In genomic region chr6:140360651-140361050, GRCh38 we compare ENCODE assay signal across 23 cellular contexts.
DNase-seq lines count a peak whose midpoint lies in the region; ATAC-seq and TF ChIP-seq lines count a peak whose summit lies in the region.
"Had no signal": no experiment of that assay in that cellular context is flagged by ENCODE, and none has a peak within 500 bp of the region (broad histone marks: within the 10 kb centered on the region; RNA-seq: fewer than 3 reads in every experiment).

No MANE protein-coding gene starts in this region.

- WGBS in mammary epithelial cell (ENCODE audit: low coverage, missing lambda C conversion rate): 77% methylated on average over 3 of the region's 3 CpGs

- no TSS peak for BruUV-seq in mammary epithelial cell (replicated peaks; lab: Mats Ljungman, UMichigan)

- CTCF ChIA-PET in mammary epithelial cell (lab: Charles Lee; ENCODE audit: low non-redundant PET): no interaction called here

- H3K36me3 ChIP-seq in fibroblast of lung (ENCODE audit: control insufficient read depth, insufficient read depth, low read length) (no peaks in the 10 kb centered on the region), osteoblast (ENCODE audit: insufficient read depth, low read length) (peaks cover 4% of the 10 kb centered on the region), mammary epithelial cell (ENCODE audit: insufficient read depth, low read length) (no peaks in the 10 kb centered on the region)
- H3K36me3 ChIP-seq: left lung, vagina had no signal

- H3K4me1 ChIP-seq in fibroblast of lung (ENCODE audit: control insufficient read depth, extremely low read depth, insufficient read depth, low read length) (peaks cover 2% of the 10 kb centered on the region), osteoblast (ENCODE audit: insufficient read depth, low read length) (no peaks in the 10 kb centered on the region), mammary epithelial cell (ENCODE audit: insufficient read depth, low read length) (no peaks in the 10 kb centered on the region)
- H3K4me1 ChIP-seq: left lung, vagina had no signal

- dilution Hi-C loops in mammary epithelial cell (cut with HindIII; ENCODE audit: low sequenced_read_pairs): no loop called here

- intact Hi-C loops in mammary epithelial cell (cut with micrococcal nuclease): no loop called here

- H2AFZ ChIP-seq in fibroblast of lung (ENCODE audit: low read length) (peak overlapping the region; percentile 34), osteoblast (ENCODE audit: low read length) (peak overlapping the region; percentile 63), mammary epithelial cell (ENCODE audit: low read depth, low read length) (no peak overlapping the region)

- H3K27me3 ChIP-seq in fibroblast of lung (ENCODE audit: control insufficient read depth, insufficient read depth, low read length): no peaks in the 10 kb centered on the region
- no peaks in the 10 kb centered on the region for H3K27me3 ChIP-seq in osteoblast (ENCODE audit: insufficient read depth, low read length)
- no peaks in the 10 kb centered on the region for H3K27me3 ChIP-seq in mammary epithelial cell (ENCODE audit: insufficient read depth, low read length)
- H3K27me3 ChIP-seq: left lung, vagina had no signal

- ATAC-seq in GM18511 (IDR thresholded peaks at IDR 0.05; ENCODE audit: unreplicated experiment): no peak
- ATAC-seq: activated T-cell treated with anti-CD3 and anti-CD28 coated beads, Interleukin-2, amount 50 U/mL, for 72 hours; left lung; naive thymus-derived CD8-positive, alpha-beta T cell had no signal

- H3K4me3 ChIP-seq in fibroblast of lung (replicated peaks in 1 of 4; ENCODE audit: control extremely low read depth in 1 of 4, insufficient read depth in 1 of 4, low read depth in 3 of 4, low read length in 4 of 4) (no peak overlapping the region), osteoblast (ENCODE audit: insufficient read depth, low read length) (no peak overlapping the region), mammary epithelial cell (replicated peaks in 1 of 3; ENCODE audit: insufficient read depth in 1 of 3, low read depth in 2 of 3, low read length in 3 of 3) (no peak overlapping the region)
- H3K4me3 ChIP-seq: left lung, vagina had no signal

- DNase-seq in DMS 273 (lab: John Stamatoyannopoulos, UW; ENCODE audit: unreplicated experiment): peak; percentile 41
- no peak for DNase-seq in DMS 273 treated with DMSO at 0.1 percent for 48 hours (lab: John Stamatoyannopoulos, UW)
- DNase-seq in NCI-H774 (lab: John Stamatoyannopoulos, UW): peak; percentile 15
- DNase-seq in fibroblast of lung (ENCODE audit: low read depth in 2 of 2): peak; percentile 47 to 62
- DNase-seq in osteoblast (ENCODE audit: insufficient read length, low spot score, missing footprints): no peak
- DNase-seq in iPS-NIHi11 (ENCODE audit: low spot score): no peak
- no peak for DNase-seq in mammary epithelial cell
- DNase-seq: activated CD4-positive, alpha-beta T cell treated with anti-CD3 and anti-CD28 coated beads, Interleukin-2, amount 50 U/mL, for 4 hours; activated naive CD4-positive, alpha-beta T cell; activated T-cell treated with anti-CD3 and anti-CD28 coated beads, Interleukin-2, amount 50 U/mL, for 72 hours; CD4-positive, CD25-positive, alpha-beta regulatory T cell; effector memory CD4-positive, alpha-beta T cell; erythroblast; left lung; midbrain; naive thymus-derived CD8-positive, alpha-beta T cell; NCI-H187 treated with DMSO at 0.1 percent for 48 hours; NCI-H226; NCI-H82 had no signal

- TF ChIP-seq CTCF in fibroblast of lung (conservative IDR thresholded peaks at IDR 0.05 in 1 of 2, IDR thresholded peaks at IDR 0.05 in 1 of 2; ENCODE audit: low read depth in 1 of 2, low read length in 2 of 2): no peak
- TF ChIP-seq CTCF in osteoblast (IDR thresholded peaks at IDR 0.05; ENCODE audit: extremely low read depth, low read depth, low read length): no peak
- no peak for TF ChIP-seq CTCF in mammary epithelial cell (conservative IDR thresholded peaks at IDR 0.05 in 1 of 2, IDR thresholded peaks at IDR 0.05 in 1 of 2; ENCODE audit: extremely low read depth in 1 of 2, insufficient read depth in 1 of 2, low read depth in 1 of 2, low read length in 2 of 2)

- in situ Hi-C loops in mammary epithelial cell (cut with MboI; ENCODE audit: low sequenced_read_pairs in 2 of 2): no loop called here

- H3K9me3 ChIP-seq in fibroblast of lung (ENCODE audit: control insufficient read depth, insufficient read depth, low read depth, low read length) (no peaks in the 10 kb centered on the region), osteoblast (ENCODE audit: low read depth, low read length) (peaks cover 5% of the 10 kb centered on the region), mammary epithelial cell (replicated peaks; ENCODE audit: insufficient read depth, low read length) (peaks cover 10% of the 10 kb centered on the region)
- H3K9me3 ChIP-seq: vagina had no signal

- H3K27ac ChIP-seq in fibroblast of lung (ENCODE audit: insufficient read depth, low read length) (no peak overlapping the region), osteoblast (ENCODE audit: low read depth, low read length) (no peak overlapping the region), mammary epithelial cell (ENCODE audit: insufficient read depth, low read depth, low read length) (no peak overlapping the region)
- H3K27ac ChIP-seq: 22Rv1, left lung, RWPE1, vagina had no signal

- H4K20me1 ChIP-seq in fibroblast of lung (ENCODE audit: control insufficient read depth, extremely low read depth, insufficient read depth, low read length) (no peaks in the 10 kb centered on the region), osteoblast (ENCODE audit: insufficient read depth, low read length) (no peaks in the 10 kb centered on the region), mammary epithelial cell (ENCODE audit: insufficient read depth, low read length) (no peaks in the 10 kb centered on the region)

- H3K9ac ChIP-seq in fibroblast of lung (ENCODE audit: insufficient read depth, low read length) (no peak overlapping the region), mammary epithelial cell (ENCODE audit: insufficient read depth, low read length) (no peak overlapping the region)

- H3K4me2 ChIP-seq in fibroblast of lung (ENCODE audit: extremely low read depth, insufficient read depth, low read length) (no peak overlapping the region), osteoblast (ENCODE audit: insufficient read depth, low read length) (no peak overlapping the region), mammary epithelial cell (ENCODE audit: insufficient read depth, low read depth, low read length) (no peak overlapping the region)

- no peaks in the 10 kb centered on the region for H3K79me2 ChIP-seq in fibroblast of lung (ENCODE audit: control insufficient read depth, insufficient read depth, low read length)
- no peaks in the 10 kb centered on the region for H3K79me2 ChIP-seq in osteoblast (ENCODE audit: insufficient read depth, low read length)
- H3K79me2 ChIP-seq in mammary epithelial cell (ENCODE audit: insufficient read depth, low read length): no peaks in the 10 kb centered on the region

Comparison
In these comparisons a context has a peak if more than half of its experiments do, and no peak if none do; other contexts are left out.
1. DNase-seq: peak in DMS 273 (single experiment), NCI-H774 (single experiment) and fibroblast of lung (2 of 2); none in DMS 273 treated with DMSO at 0.1 percent for 48 hours (single experiment), osteoblast (single experiment), iPS-NIHi11 (single experiment) and mammary epithelial cell (single experiment).